Comparison of ENCODE assay signal across 16 cellular contexts in the genomic region with DNA sequence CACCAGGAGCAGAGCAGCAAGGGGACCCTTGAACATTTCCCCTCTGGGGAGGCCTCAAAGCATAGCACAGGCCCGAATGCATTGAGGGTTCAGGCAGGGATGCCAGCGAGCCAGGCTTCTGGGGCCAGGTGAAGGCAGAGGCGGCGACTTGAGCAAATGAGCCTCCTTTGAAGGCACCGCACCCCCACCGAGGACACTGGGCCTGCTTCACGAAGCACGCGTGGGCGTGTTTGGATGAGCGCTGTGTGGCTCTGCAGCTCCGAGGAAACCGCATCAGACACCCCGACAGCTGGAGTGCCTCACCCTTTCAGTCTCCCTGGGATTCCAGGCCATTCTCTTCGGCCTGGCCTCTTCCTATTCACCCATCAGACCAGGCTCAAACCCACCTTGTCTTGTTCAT.
"Had no signal": no experiment of that assay in that cellular context is flagged by ENCODE, and none has a peak within 500 bp of the region (broad histone marks: within the 10 kb centered on the region; RNA-seq: fewer than 3 reads in every experiment).

No MANE protein-coding gene starts in this region.

- H3K27ac Mint-ChIP-seq: activated CD4-positive, alpha-beta memory T cell treated with anti-CD3 and anti-CD28 coated beads, Interleukin-2, amount 10 ng/mL, durations not matched to agents 7 days and 5 days; activated naive CD4-positive, alpha-beta T cell treated with anti-CD3 and anti-CD28 coated beads, Interleukin-2, amount 50 U/mL, for 72 hours; immature natural killer cell; natural killer cell; progenitor cell of endocrine pancreas had no signal

- H3K4me1 Mint-ChIP-seq: immature natural killer cell had no signal

- ATAC-seq: activated naive CD4-positive, alpha-beta T cell treated with anti-CD3 and anti-CD28 coated beads, Interleukin-2, amount 50 U/mL, for 72 hours; activated T-cell treated with anti-CD3 and anti-CD28 coated beads, Interleukin-2, amount 50 U/mL, for 4 hours; body of pancreas; foreskin keratinocyte; natural killer cell; right cardiac atrium; SK-N-SH treated with all-trans-retinoic acid at 6 μM for 48 hours had no signal

- H3K27me3 ChIP-seq: body of pancreas, foreskin keratinocyte, thyroid gland had no signal

- H3K27me3 Mint-ChIP-seq: activated CD4-positive, alpha-beta memory T cell treated with anti-CD3 and anti-CD28 coated beads, Interleukin-2, amount 10 ng/mL, durations not matched to agents 7 days and 5 days had no signal

- H3K9me3 ChIP-seq: body of pancreas, stomach, thyroid gland had no signal

- H3K36me3 Mint-ChIP-seq: activated naive CD4-positive, alpha-beta T cell treated with anti-CD3 and anti-CD28 coated beads, Interleukin-2, amount 50 U/mL, for 72 hours; immature natural killer cell; natural killer cell had no signal

- DNase-seq: activated CD4-positive, alpha-beta memory T cell treated with anti-CD3 and anti-CD28 coated beads, Interleukin-2, amount 10 ng/mL, durations not matched to agents 7 days and 5 days; activated CD4-positive, alpha-beta T cell treated with anti-CD3 and anti-CD28 coated beads for 4 hours; activated effector memory CD4-positive, alpha-beta T cell treated with Interleukin-2 at 50 U/mL for 16 hours; activated T-cell treated with anti-CD3 and anti-CD28 coated beads, Interleukin-2, amount 50 U/mL, for 4 hours; effector memory CD4-positive, alpha-beta T cell; foreskin keratinocyte; immature natural killer cell; left cardiac atrium; natural killer cell; stomach had no signal

- H3K36me3 ChIP-seq: stomach, thyroid gland had no signal

- H3K4me3 ChIP-seq: body of pancreas, stomach, thyroid gland had no signal

- H3K9me3 Mint-ChIP-seq: activated CD4-positive, alpha-beta memory T cell treated with anti-CD3 and anti-CD28 coated beads, Interleukin-2, amount 10 ng/mL, durations not matched to agents 7 days and 5 days; activated naive CD4-positive, alpha-beta T cell treated with anti-CD3 and anti-CD28 coated beads, Interleukin-2, amount 50 U/mL, for 72 hours; activated T-cell treated with anti-CD3 and anti-CD28 coated beads, Interleukin-2, amount 50 U/mL, for 4 hours; natural killer cell had no signal

- H3K4me1 ChIP-seq: body of pancreas, foreskin keratinocyte, stomach had no signal

- H3K27ac ChIP-seq: body of pancreas, foreskin keratinocyte, stomach, thyroid gland had no signal

- H3K4me3 Mint-ChIP-seq: activated CD4-positive, alpha-beta memory T cell treated with anti-CD3 and anti-CD28 coated beads, Interleukin-2, amount 10 ng/mL, durations not matched to agents 7 days and 5 days; activated T-cell treated with anti-CD3 and anti-CD28 coated beads, Interleukin-2, amount 50 U/mL, for 4 hours; immature natural killer cell; natural killer cell had no signal
